11 cellular contexts compared by ENCODE assay signal in the genomic region with DNA sequence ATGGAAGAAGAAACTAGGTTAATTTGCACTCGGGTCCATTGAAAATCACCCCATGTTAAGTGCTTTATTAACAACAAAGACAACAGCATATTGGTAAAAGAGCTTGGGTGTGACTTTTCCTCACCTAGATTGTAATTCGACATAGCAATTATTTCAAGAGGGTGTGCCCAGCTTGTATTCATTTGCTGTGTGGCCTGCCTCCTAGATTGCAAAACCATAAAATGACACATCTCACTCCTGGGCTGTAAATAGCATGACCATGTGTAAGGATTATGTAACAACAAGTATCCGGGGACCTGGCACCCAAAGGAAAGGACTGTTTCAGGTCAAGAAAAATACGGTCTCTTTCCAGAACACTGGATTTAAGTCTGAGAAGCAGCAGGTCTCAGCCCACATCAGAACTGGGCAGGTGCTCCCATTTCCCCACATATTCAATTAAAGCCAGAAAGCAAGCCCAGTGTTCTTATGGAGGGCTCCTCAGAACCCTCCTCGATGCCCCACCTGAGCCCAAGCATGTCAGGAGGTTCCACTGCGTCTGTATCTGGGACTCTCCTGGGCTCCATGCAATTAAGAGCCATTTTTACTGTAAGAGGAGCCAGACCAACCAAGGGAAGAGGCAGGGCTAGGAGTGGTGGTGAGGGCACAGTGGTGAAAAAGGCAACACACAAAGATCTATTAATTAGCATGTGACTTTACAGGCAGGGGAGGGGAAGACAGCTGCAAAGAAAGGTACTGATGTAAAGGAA. TPM values are rescaled to one million over a fixed set of nuclear protein-coding genes. Genes with fewer than 3 reads are reported as not detected.
A peak's percentile ranks its signal among the peaks of the same experiment; 100 is the strongest.
DNase-seq lines count a peak whose midpoint lies in the region; ATAC-seq lines count a peak whose summit lies in the region.
"Had no signal": no experiment of that assay in that cellular context is flagged by ENCODE, and none has a peak within 500 bp of the region (broad histone marks: within the 10 kb centered on the region; RNA-seq: fewer than 3 reads in every experiment).

No MANE protein-coding gene starts in this region.

- no peaks in the 10 kb centered on the region for H3K9me3 ChIP-seq in MG63

- no peaks in the 10 kb centered on the region for H3K36me3 ChIP-seq in MG63
- H3K36me3 ChIP-seq: brain microvascular endothelial cell had no signal

- H3K4me3 ChIP-seq in MG63, result no peak overlapping the region

- H3K27me3 ChIP-seq in MG63, result no peaks in the 10 kb centered on the region
- H3K27me3 ChIP-seq: brain microvascular endothelial cell had no signal

- no peak for ATAC-seq in GM21447 (IDR thresholded peaks at IDR 0.05; ENCODE audit: unreplicated experiment)
- no peak for ATAC-seq in HG03571 (IDR thresholded peaks at IDR 0.05; ENCODE audit: unreplicated experiment)
- ATAC-seq in HG03520 (IDR thresholded peaks at IDR 0.05; ENCODE audit: unreplicated experiment), result no peak

- DNase-seq in COLO668 (lab: John Stamatoyannopoulos, UW; ENCODE audit: unreplicated experiment), result peak; percentile 11
- peak; percentile 9 for DNase-seq in MG63
- peak; percentile 55 for DNase-seq in cerebellar cortex (ENCODE audit: low spot score)
- DNase-seq in myocyte (ENCODE audit: low read depth), result peak; percentile 75
- DNase-seq in NCI-H510A (lab: John Stamatoyannopoulos, UW), result no peak
- DNase-seq: activated CD4-positive, alpha-beta T cell treated with anti-CD3 and anti-CD28 coated beads, Interleukin-2, amount 10 ng/mL, durations not matched to agents 24 days and 14 days; brain microvascular endothelial cell; NCI-H2171 treated with DMSO at 0.1 percent for 48 hours had no signal

RNA-seq across cellular contexts. Expression of a gene that starts 39.2 kb away (rescaled TPM):
- 2.1 and 4.7 TPM in 2 replicates for total RNA-seq in MG63 (2014; rRNA removed; shearing (Covaris generic); ENCODE audit: low replicate concordance)
- 28.9 and 31.6 TPM in 2 replicates for total RNA-seq in myocyte
- 8.4 TPM for polyA plus RNA-seq in myocyte (2012)
